Comparison of ENCODE assay signal across 1 cellular context in the genomic region with DNA sequence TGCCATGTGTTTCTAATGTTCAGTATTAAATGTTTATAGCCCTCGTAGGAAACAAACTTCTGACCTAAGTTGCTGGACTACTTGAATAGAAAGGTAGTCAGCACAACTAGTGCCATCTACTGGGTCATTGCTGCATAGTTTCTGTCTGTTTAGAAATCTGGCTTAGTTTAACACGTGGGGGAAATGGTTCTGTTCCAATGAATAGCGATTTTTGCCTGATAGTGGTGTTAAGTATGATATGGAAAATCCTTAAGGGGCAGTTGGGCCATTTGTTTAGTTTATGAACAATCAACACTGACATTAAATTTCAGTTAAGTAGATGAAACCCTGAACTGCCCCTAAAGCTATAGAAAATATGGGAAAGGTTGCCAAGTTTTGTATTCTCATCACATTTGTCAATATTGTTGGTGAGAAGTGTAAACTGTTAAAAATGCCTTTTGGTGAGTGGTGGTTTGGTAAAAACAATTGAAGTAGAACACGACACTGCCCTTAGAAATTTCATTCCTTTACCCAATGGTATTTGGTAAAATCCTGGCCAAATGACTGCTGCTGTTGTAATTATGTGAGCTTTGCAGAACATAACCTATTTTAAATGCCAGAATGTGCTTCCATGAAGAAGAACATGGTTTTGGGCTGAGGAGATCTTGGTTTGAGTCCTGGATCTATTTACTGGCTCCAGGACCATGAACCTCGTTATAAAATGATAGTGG.
TF ChIP-seq lines count a peak whose summit lies in the region.

No MANE protein-coding gene starts in this region.

TF ChIP-seq in K562, 482 proteins besides CTCF, POLR2A, EP300 and RAD21 (continued from another document and continues in another):
- TF ChIP-seq, protein P1, sequence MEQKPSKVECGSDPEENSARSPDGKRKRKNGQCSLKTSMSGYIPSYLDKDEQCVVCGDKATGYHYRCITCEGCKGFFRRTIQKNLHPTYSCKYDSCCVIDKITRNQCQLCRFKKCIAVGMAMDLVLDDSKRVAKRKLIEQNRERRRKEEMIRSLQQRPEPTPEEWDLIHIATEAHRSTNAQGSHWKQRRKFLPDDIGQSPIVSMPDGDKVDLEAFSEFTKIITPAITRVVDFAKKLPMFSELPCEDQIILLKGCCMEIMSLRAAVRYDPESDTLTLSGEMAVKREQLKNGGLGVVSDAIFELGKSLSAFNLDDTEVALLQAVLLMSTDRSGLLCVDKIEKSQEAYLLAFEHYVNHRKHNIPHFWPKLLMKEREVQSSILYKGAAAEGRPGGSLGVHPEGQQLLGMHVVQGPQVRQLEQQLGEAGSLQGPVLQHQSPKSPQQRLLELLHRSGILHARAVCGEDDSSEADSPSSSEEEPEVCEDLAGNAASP (IDR thresholded peaks at IDR 0.05), result no peak
- TF ChIP-seq MYNN (IDR thresholded peaks at IDR 0.05) (0 out of 2 replicates have a peak, but pooled peaks have one; percentile 15), MYNN (CRISPR knock-in tag; IDR thresholded peaks at IDR 0.05) (no peak), L3MBTL2 (IDR thresholded peaks at IDR 0.05) (peak; percentile 38; the same call in 1 of the 2 replicates), CBFA2T2 (conservative IDR thresholded peaks at IDR 0.05) (no peak), JUN (IDR thresholded peaks at IDR 0.05; ENCODE audit: borderline replicate concordance, low read depth, low read length) (0 out of 2 replicates have a peak, but pooled peaks have one; percentile 4), JUN (CRISPR knock-in tag; IDR thresholded peaks at IDR 0.05; ENCODE audit: borderline replicate concordance) (no peak), XRCC3 (IDR thresholded peaks at IDR 0.05) (no peak), ILF3 (IDR thresholded peaks at IDR 0.05; ENCODE audit: borderline replicate concordance) (0 out of 2 replicates have a peak, but pooled peaks have one; percentile 7), GTF2A2 (tag; IDR thresholded peaks at IDR 0.05) (no peak), HLTF (IDR thresholded peaks at IDR 0.05) (no peak), ZSCAN29 (IDR thresholded peaks at IDR 0.05) (no peak), CBFA2T3 (IDR thresholded peaks at IDR 0.05) (no peak)
- TF ChIP-seq, protein P2, sequence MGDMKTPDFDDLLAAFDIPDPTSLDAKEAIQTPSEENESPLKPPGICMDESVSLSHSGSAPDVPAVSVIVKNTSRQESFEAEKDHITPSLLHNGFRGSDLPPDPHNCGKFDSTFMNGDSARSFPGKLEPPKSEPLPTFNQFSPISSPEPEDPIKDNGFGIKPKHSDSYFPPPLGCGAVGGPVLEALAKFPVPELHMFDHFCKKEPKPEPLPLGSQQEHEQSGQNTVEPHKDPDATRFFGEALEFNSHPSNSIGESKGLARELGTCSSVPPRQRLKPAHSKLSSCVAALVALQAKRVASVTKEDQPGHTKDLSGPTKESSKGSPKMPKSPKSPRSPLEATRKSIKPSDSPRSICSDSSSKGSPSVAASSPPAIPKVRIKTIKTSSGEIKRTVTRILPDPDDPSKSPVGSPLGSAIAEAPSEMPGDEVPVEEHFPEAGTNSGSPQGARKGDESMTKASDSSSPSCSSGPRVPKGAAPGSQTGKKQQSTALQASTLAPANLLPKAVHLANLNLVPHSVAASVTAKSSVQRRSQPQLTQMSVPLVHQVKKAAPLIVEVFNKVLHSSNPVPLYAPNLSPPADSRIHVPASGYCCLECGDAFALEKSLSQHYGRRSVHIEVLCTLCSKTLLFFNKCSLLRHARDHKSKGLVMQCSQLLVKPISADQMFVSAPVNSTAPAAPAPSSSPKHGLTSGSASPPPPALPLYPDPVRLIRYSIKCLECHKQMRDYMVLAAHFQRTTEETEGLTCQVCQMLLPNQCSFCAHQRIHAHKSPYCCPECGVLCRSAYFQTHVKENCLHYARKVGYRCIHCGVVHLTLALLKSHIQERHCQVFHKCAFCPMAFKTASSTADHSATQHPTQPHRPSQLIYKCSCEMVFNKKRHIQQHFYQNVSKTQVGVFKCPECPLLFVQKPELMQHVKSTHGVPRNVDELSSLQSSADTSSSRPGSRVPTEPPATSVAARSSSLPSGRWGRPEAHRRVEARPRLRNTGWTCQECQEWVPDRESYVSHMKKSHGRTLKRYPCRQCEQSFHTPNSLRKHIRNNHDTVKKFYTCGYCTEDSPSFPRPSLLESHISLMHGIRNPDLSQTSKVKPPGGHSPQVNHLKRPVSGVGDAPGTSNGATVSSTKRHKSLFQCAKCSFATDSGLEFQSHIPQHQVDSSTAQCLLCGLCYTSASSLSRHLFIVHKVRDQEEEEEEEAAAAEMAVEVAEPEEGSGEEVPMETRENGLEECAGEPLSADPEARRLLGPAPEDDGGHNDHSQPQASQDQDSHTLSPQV (IDR thresholded peaks at IDR 0.05), result peak; percentile 72
- TF ChIP-seq, protein P3, sequence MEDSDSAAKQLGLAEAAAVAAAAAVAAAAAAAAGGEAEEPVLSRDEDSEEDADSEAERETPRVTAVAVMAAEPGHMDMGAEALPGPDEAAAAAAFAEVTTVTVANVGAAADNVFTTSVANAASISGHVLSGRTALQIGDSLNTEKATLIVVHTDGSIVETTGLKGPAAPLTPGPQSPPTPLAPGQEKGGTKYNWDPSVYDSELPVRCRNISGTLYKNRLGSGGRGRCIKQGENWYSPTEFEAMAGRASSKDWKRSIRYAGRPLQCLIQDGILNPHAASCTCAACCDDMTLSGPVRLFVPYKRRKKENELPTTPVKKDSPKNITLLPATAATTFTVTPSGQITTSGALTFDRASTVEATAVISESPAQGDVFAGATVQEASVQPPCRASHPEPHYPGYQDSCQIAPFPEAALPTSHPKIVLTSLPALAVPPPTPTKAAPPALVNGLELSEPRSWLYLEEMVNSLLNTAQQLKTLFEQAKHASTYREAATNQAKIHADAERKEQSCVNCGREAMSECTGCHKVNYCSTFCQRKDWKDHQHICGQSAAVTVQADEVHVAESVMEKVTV (CRISPR knock-in tag; IDR thresholded peaks at IDR 0.05), result peak; percentile 76
- TF ChIP-seq, protein P4, sequence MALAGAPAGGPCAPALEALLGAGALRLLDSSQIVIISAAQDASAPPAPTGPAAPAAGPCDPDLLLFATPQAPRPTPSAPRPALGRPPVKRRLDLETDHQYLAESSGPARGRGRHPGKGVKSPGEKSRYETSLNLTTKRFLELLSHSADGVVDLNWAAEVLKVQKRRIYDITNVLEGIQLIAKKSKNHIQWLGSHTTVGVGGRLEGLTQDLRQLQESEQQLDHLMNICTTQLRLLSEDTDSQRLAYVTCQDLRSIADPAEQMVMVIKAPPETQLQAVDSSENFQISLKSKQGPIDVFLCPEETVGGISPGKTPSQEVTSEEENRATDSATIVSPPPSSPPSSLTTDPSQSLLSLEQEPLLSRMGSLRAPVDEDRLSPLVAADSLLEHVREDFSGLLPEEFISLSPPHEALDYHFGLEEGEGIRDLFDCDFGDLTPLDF (CRISPR knock-in tag; IDR thresholded peaks at IDR 0.05), result no peak
- TF ChIP-seq, protein P5, sequence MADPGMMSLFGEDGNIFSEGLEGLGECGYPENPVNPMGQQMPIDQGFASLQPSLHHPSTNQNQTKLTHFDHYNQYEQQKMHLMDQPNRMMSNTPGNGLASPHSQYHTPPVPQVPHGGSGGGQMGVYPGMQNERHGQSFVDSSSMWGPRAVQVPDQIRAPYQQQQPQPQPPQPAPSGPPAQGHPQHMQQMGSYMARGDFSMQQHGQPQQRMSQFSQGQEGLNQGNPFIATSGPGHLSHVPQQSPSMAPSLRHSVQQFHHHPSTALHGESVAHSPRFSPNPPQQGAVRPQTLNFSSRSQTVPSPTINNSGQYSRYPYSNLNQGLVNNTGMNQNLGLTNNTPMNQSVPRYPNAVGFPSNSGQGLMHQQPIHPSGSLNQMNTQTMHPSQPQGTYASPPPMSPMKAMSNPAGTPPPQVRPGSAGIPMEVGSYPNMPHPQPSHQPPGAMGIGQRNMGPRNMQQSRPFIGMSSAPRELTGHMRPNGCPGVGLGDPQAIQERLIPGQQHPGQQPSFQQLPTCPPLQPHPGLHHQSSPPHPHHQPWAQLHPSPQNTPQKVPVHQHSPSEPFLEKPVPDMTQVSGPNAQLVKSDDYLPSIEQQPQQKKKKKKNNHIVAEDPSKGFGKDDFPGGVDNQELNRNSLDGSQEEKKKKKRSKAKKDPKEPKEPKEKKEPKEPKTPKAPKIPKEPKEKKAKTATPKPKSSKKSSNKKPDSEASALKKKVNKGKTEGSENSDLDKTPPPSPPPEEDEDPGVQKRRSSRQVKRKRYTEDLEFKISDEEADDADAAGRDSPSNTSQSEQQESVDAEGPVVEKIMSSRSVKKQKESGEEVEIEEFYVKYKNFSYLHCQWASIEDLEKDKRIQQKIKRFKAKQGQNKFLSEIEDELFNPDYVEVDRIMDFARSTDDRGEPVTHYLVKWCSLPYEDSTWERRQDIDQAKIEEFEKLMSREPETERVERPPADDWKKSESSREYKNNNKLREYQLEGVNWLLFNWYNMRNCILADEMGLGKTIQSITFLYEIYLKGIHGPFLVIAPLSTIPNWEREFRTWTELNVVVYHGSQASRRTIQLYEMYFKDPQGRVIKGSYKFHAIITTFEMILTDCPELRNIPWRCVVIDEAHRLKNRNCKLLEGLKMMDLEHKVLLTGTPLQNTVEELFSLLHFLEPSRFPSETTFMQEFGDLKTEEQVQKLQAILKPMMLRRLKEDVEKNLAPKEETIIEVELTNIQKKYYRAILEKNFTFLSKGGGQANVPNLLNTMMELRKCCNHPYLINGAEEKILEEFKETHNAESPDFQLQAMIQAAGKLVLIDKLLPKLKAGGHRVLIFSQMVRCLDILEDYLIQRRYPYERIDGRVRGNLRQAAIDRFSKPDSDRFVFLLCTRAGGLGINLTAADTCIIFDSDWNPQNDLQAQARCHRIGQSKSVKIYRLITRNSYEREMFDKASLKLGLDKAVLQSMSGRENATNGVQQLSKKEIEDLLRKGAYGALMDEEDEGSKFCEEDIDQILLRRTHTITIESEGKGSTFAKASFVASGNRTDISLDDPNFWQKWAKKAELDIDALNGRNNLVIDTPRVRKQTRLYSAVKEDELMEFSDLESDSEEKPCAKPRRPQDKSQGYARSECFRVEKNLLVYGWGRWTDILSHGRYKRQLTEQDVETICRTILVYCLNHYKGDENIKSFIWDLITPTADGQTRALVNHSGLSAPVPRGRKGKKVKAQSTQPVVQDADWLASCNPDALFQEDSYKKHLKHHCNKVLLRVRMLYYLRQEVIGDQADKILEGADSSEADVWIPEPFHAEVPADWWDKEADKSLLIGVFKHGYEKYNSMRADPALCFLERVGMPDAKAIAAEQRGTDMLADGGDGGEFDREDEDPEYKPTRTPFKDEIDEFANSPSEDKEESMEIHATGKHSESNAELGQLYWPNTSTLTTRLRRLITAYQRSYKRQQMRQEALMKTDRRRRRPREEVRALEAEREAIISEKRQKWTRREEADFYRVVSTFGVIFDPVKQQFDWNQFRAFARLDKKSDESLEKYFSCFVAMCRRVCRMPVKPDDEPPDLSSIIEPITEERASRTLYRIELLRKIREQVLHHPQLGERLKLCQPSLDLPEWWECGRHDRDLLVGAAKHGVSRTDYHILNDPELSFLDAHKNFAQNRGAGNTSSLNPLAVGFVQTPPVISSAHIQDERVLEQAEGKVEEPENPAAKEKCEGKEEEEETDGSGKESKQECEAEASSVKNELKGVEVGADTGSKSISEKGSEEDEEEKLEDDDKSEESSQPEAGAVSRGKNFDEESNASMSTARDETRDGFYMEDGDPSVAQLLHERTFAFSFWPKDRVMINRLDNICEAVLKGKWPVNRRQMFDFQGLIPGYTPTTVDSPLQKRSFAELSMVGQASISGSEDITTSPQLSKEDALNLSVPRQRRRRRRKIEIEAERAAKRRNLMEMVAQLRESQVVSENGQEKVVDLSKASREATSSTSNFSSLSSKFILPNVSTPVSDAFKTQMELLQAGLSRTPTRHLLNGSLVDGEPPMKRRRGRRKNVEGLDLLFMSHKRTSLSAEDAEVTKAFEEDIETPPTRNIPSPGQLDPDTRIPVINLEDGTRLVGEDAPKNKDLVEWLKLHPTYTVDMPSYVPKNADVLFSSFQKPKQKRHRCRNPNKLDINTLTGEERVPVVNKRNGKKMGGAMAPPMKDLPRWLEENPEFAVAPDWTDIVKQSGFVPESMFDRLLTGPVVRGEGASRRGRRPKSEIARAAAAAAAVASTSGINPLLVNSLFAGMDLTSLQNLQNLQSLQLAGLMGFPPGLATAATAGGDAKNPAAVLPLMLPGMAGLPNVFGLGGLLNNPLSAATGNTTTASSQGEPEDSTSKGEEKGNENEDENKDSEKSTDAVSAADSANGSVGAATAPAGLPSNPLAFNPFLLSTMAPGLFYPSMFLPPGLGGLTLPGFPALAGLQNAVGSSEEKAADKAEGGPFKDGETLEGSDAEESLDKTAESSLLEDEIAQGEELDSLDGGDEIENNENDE (IDR thresholded peaks at IDR 0.05; ENCODE audit: low read depth, low read length), result no peak
- TF ChIP-seq, protein P6, sequence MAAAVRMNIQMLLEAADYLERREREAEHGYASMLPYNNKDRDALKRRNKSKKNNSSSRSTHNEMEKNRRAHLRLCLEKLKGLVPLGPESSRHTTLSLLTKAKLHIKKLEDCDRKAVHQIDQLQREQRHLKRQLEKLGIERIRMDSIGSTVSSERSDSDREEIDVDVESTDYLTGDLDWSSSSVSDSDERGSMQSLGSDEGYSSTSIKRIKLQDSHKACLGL (CRISPR knock-in tag; IDR thresholded peaks at IDR 0.05; ENCODE audit: borderline replicate concordance, poor library complexity, severe bottlenecking), result no peak
- TF ChIP-seq, protein P7, sequence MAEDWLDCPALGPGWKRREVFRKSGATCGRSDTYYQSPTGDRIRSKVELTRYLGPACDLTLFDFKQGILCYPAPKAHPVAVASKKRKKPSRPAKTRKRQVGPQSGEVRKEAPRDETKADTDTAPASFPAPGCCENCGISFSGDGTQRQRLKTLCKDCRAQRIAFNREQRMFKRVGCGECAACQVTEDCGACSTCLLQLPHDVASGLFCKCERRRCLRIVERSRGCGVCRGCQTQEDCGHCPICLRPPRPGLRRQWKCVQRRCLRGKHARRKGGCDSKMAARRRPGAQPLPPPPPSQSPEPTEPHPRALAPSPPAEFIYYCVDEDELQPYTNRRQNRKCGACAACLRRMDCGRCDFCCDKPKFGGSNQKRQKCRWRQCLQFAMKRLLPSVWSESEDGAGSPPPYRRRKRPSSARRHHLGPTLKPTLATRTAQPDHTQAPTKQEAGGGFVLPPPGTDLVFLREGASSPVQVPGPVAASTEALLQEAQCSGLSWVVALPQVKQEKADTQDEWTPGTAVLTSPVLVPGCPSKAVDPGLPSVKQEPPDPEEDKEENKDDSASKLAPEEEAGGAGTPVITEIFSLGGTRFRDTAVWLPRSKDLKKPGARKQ (CRISPR knock-in tag; IDR thresholded peaks at IDR 0.05), result no peak
- TF ChIP-seq, protein P8, sequence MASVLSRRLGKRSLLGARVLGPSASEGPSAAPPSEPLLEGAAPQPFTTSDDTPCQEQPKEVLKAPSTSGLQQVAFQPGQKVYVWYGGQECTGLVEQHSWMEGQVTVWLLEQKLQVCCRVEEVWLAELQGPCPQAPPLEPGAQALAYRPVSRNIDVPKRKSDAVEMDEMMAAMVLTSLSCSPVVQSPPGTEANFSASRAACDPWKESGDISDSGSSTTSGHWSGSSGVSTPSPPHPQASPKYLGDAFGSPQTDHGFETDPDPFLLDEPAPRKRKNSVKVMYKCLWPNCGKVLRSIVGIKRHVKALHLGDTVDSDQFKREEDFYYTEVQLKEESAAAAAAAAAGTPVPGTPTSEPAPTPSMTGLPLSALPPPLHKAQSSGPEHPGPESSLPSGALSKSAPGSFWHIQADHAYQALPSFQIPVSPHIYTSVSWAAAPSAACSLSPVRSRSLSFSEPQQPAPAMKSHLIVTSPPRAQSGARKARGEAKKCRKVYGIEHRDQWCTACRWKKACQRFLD (CRISPR knock-in tag; IDR thresholded peaks at IDR 0.05), result no peak
- TF ChIP-seq, protein P9, sequence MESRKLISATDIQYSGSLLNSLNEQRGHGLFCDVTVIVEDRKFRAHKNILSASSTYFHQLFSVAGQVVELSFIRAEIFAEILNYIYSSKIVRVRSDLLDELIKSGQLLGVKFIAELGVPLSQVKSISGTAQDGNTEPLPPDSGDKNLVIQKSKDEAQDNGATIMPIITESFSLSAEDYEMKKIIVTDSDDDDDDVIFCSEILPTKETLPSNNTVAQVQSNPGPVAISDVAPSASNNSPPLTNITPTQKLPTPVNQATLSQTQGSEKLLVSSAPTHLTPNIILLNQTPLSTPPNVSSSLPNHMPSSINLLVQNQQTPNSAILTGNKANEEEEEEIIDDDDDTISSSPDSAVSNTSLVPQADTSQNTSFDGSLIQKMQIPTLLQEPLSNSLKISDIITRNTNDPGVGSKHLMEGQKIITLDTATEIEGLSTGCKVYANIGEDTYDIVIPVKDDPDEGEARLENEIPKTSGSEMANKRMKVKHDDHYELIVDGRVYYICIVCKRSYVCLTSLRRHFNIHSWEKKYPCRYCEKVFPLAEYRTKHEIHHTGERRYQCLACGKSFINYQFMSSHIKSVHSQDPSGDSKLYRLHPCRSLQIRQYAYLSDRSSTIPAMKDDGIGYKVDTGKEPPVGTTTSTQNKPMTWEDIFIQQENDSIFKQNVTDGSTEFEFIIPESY (CRISPR knock-in tag; IDR thresholded peaks at IDR 0.05), result no peak
